ENCODE assay signal across 14 cellular contexts in the genomic region with DNA sequence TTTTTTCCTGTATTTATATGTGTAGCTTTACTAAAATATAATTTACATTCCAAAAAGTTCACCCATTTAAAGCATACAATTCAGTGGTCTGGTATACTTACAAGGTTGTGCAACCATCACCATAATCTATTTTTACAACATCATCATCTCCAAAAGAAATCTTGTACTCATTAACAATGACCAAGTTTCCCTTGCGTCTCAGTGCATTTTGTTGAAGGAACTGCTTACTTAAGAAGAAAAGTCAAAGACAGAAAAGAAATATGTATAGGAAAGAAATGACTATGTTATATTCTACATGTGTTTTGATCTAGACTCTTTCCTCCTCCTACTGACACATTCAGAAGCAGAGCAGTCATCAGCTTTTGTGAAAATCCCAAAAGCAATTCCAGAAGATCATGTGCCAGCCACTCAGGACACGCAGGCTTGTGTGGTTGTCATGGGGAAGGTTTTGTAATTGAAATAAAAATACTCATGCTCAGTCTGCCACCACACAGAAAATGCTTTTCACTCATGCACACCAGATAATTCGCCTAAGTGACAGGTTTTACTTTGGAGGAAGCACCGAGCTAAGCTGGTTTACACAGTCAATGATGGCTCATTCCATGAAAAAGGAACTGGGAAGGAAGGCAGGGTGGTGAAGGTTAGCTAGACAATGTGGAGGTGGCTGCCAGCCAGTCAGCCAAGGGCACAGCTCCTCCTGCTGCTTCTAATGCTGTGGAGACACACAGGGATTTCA.
A peak's percentile ranks its signal among the peaks of the same experiment; 100 is the strongest.
DNase-seq lines count a peak whose midpoint lies in the region; ATAC-seq and TF ChIP-seq lines count a peak whose summit lies in the region.
"Had no signal": no experiment of that assay in that cellular context is flagged by ENCODE, and none has a peak within 500 bp of the region (broad histone marks: within the 10 kb centered on the region; RNA-seq: fewer than 3 reads in every experiment).

No MANE protein-coding gene starts in this region.

- peaks cover 6% of the 10 kb centered on the region for H3K4me1 Mint-ChIP-seq in activated B cell treated with CpG ODN at 0.5 μM for 24 hours
- H3K4me1 Mint-ChIP-seq: activated CD4-positive, alpha-beta T cell treated with anti-CD3 and anti-CD28 coated beads, Interleukin-2, amount 10 ng/mL, durations not matched to agents 7 days and 5 days; activated naive CD8-positive, alpha-beta T cell treated with anti-CD3 and anti-CD28 coated beads, Interleukin-2, amount 10 ng/mL, durations not matched to agents 7 days and 5 days had no signal

- no peak for TF ChIP-seq POLR2A in heart left ventricle (IDR thresholded peaks at IDR 0.05)

- POLR2A ChIA-PET in activated B cell treated with CpG ODN at 0.5 μM for 24 hours (lab: Charles Lee), result no interaction called here

- peak; percentile 70 for DNase-seq in GM04503 (ENCODE audit: low read depth)
- no peak for DNase-seq in activated B cell treated with CpG ODN at 0.5 μM for 24 hours
- peak in 2 of 5 donors; percentile 35 to 37 for DNase-seq in heart left ventricle
- peak; percentile 79 for DNase-seq in retinal pigment epithelial cell (ENCODE audit: low read depth)
- DNase-seq in NCI-H345 (lab: John Stamatoyannopoulos, UW), result no peak
- DNase-seq in BE2C, result no peak
- DNase-seq in NCI-H1417 (lab: John Stamatoyannopoulos, UW), result no peak
- DNase-seq: activated CD4-positive, alpha-beta T cell treated with anti-CD3 and anti-CD28 coated beads, Interleukin-2, amount 10 ng/mL, durations not matched to agents 7 days and 5 days; activated naive CD8-positive, alpha-beta T cell treated with anti-CD3 and anti-CD28 coated beads, Interleukin-2, amount 10 ng/mL, durations not matched to agents 7 days and 5 days; Calu3; NCI-H146; stimulated activated CD4-positive, alpha-beta T cell treated with anti-CD3 and anti-CD28 coated beads, Interleukin-4, amount 100 ng/mL, for 1 hour; trophoblast cell had no signal

- H3K9me3 Mint-ChIP-seq in activated B cell treated with CpG ODN at 0.5 μM for 24 hours, result peaks cover 4% of the 10 kb centered on the region
- H3K9me3 Mint-ChIP-seq: activated CD4-positive, alpha-beta T cell treated with anti-CD3 and anti-CD28 coated beads, Interleukin-2, amount 10 ng/mL, durations not matched to agents 7 days and 5 days had no signal

- H3K4me1 ChIP-seq in heart left ventricle, result peaks cover 0 to 40% (median 20%) of the 10 kb centered on the region in 12 donors
- H3K4me1 ChIP-seq in BE2C, result peaks cover 10% of the 10 kb centered on the region

- H3K36me3 Mint-ChIP-seq in activated B cell treated with CpG ODN at 0.5 μM for 24 hours (ENCODE audit: low read depth), result peaks cover 91% of the 10 kb centered on the region
- H3K36me3 Mint-ChIP-seq: activated naive CD8-positive, alpha-beta T cell treated with anti-CD3 and anti-CD28 coated beads, Interleukin-2, amount 10 ng/mL, durations not matched to agents 7 days and 5 days had no signal

- WGBS in heart left ventricle, 4 donors, result 31 to 39% (median 38%) methylated on average over 4 of the region's 4 CpGs

- H3K36me3 ChIP-seq in heart left ventricle (no peaks in the 10 kb centered on the region), BE2C (no peaks in the 10 kb centered on the region)

- ATAC-seq in activated B cell treated with CpG ODN at 0.5 μM for 24 hours (ENCODE audit: low read depth) (no peak), heart left ventricle (peak; percentile 60 to 81 (median 64)), HG03196 (IDR thresholded peaks at IDR 0.05; ENCODE audit: unreplicated experiment) (no peak)

- no peak for TF ChIP-seq CTCF in activated B cell treated with CpG ODN at 0.5 μM for 24 hours (IDR thresholded peaks at IDR 0.05)
- peak in 2 of 12 donors; percentile 7 to 10 for TF ChIP-seq CTCF in heart left ventricle (IDR thresholded peaks at IDR 0.05)
- TF ChIP-seq CTCF in retinal pigment epithelial cell (conservative IDR thresholded peaks at IDR 0.05; ENCODE audit: low read depth, low read length), result peak; percentile 17
- TF ChIP-seq CTCF in BE2C (IDR thresholded peaks at IDR 0.05; ENCODE audit: low read depth, low read length), result no peak

- peak overlapping the region in 11 of 12 donors; percentile 46 to 88 (median 72) for H3K27ac ChIP-seq in heart left ventricle

- no peak overlapping the region for H3K4me3 Mint-ChIP-seq in activated B cell treated with CpG ODN at 0.5 μM for 24 hours
- H3K4me3 Mint-ChIP-seq: activated CD4-positive, alpha-beta T cell treated with anti-CD3 and anti-CD28 coated beads, Interleukin-2, amount 10 ng/mL, durations not matched to agents 7 days and 5 days; activated naive CD8-positive, alpha-beta T cell treated with anti-CD3 and anti-CD28 coated beads, Interleukin-2, amount 10 ng/mL, durations not matched to agents 7 days and 5 days had no signal

- H3K27me3 ChIP-seq in heart left ventricle (no peaks in the 10 kb centered on the region), BE2C (no peaks in the 10 kb centered on the region)

- H3K4me3 ChIP-seq in heart left ventricle (no peak overlapping the region), retinal pigment epithelial cell (ENCODE audit: low read length) (no peak overlapping the region), BE2C (ENCODE audit: low read depth, low read length) (no peak overlapping the region)

- intact Hi-C loops in activated B cell treated with CpG ODN at 0.5 μM for 24 hours (cut with micrococcal nuclease) (no loop called here), heart left ventricle (cut with DNase I) (no loop called here)

- CTCF ChIA-PET in activated B cell treated with CpG ODN at 0.5 μM for 24 hours (lab: Charles Lee), result no interaction called here

- H3K9me3 ChIP-seq in heart left ventricle (peaks cover 0 to under 1% (median 0%) of the 10 kb centered on the region in 12 donors), BE2C (no peaks in the 10 kb centered on the region)

- H3K27ac Mint-ChIP-seq in activated B cell treated with CpG ODN at 0.5 μM for 24 hours, result peak overlapping the region; percentile 5
- H3K27ac Mint-ChIP-seq: activated CD4-positive, alpha-beta T cell treated with anti-CD3 and anti-CD28 coated beads, Interleukin-2, amount 10 ng/mL, durations not matched to agents 7 days and 5 days; activated naive CD8-positive, alpha-beta T cell treated with anti-CD3 and anti-CD28 coated beads, Interleukin-2, amount 10 ng/mL, durations not matched to agents 7 days and 5 days had no signal

- H3K27me3 Mint-ChIP-seq in activated B cell treated with CpG ODN at 0.5 μM for 24 hours, result no peaks in the 10 kb centered on the region
- H3K27me3 Mint-ChIP-seq: activated CD4-positive, alpha-beta T cell treated with anti-CD3 and anti-CD28 coated beads, Interleukin-2, amount 10 ng/mL, durations not matched to agents 7 days and 5 days; activated naive CD8-positive, alpha-beta T cell treated with anti-CD3 and anti-CD28 coated beads, Interleukin-2, amount 10 ng/mL, durations not matched to agents 7 days and 5 days had no signal

Comparison
In these comparisons a context has a peak if more than half of its experiments do, and no peak if none do; other contexts are left out.
1. DNase-seq: peak in GM04503 (single experiment) and retinal pigment epithelial cell (single experiment); none in activated B cell treated with CpG ODN at 0.5 μM for 24 hours (single experiment), NCI-H345 (single experiment), BE2C (single experiment) and NCI-H1417 (0 of 3).
2. ATAC-seq: peak in heart left ventricle (4 of 4); none in activated B cell treated with CpG ODN at 0.5 μM for 24 hours (single experiment) and HG03196 (single experiment).